1 cellular context compared by ENCODE assay signal in genomic region chr1:224429616-224430015, GRCh38.
TF ChIP-seq lines count a peak whose summit lies in the region.

No MANE protein-coding gene starts in this region.

TF ChIP-seq in HEK293, 187 proteins besides CTCF, POLR2A, EP300 and RAD21 (continued from another document):
- no peak for TF ChIP-seq PRDM10 (tag by site-specific recombination; IDR thresholded peaks at IDR 0.05)
- TF ChIP-seq ZNF366 (tag by site-specific recombination; conservative IDR thresholded peaks at IDR 0.05): 0 out of 2 replicates have a peak, but pooled peaks have one; percentile 13
